Comparison of ENCODE assay signal across 9 cellular contexts in the genomic region with DNA sequence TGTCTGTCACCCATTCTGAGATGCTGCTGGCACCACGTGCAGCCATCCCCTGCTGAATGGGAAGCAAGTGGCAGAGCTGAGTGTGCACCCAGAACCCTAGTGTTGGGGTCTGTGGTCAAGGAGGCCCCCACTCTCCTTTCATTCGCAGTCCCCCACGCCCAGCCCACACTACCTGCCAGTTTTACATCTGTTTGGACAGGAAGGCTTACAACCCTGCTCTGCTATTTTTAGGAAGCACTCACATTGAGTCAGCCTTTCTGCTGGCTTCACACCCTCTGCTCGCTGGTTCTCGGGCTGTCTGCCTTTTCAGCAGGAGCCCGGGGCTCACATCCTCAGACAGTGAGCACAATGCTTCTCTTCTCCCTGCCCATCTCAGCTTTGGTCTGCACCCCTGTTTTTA. TPM values are rescaled to one million over a fixed set of nuclear protein-coding genes. Genes with fewer than 3 reads are reported as not detected.
A peak's percentile ranks its signal among the peaks of the same experiment; 100 is the strongest.
DNase-seq lines count a peak whose midpoint lies in the region; ATAC-seq and FAIRE-seq lines count a peak whose summit lies in the region.
"Had no signal": no experiment of that assay in that cellular context is flagged by ENCODE, and none has a peak within 500 bp of the region (broad histone marks: within the 10 kb centered on the region; RNA-seq: fewer than 3 reads in every experiment).

No MANE protein-coding gene starts in this region.

- H3K27ac Mint-ChIP-seq in naive thymus-derived CD8-positive, alpha-beta T cell, result no peak overlapping the region

- no peak for FAIRE-seq in RCC 7860 (lab: Jason Lieb, UNC)

- no peaks in the 10 kb centered on the region for H3K9me3 Mint-ChIP-seq in naive thymus-derived CD8-positive, alpha-beta T cell

- peaks cover 3 to 7% (median 5%) of the 10 kb centered on the region in 4 donors for H3K4me1 Mint-ChIP-seq in naive thymus-derived CD8-positive, alpha-beta T cell

- POLR2A ChIA-PET in naive thymus-derived CD8-positive, alpha-beta T cell (lab: Charles Lee), result interaction anchor here (0.7 kb wide), 1 partner anchor 40 kb away, joined by 4 read pairs; no protein-coding TSS in a partner anchor

- DNase-seq in A172 (ENCODE audit: low spot score) (peak; percentile 43), astrocyte of the hippocampus (ENCODE audit: low read depth, low spot score) (peak; percentile 34), RCC 7860 (ENCODE audit: low spot score) (no peak), NCI-H2107 (lab: John Stamatoyannopoulos, UW) (no peak)
- DNase-seq in naive thymus-derived CD8-positive, alpha-beta T cell, result no peak
- DNase-seq: NCI-H69 had no signal

- H3K36me3 Mint-ChIP-seq in naive thymus-derived CD8-positive, alpha-beta T cell, result no peaks in the 10 kb centered on the region

- ATAC-seq in GM19025 (IDR thresholded peaks at IDR 0.05; ENCODE audit: low read depth, unreplicated experiment) (peak; percentile 55), HG03108 (IDR thresholded peaks at IDR 0.05; ENCODE audit: unreplicated experiment) (peak; percentile 73), HG03139 (IDR thresholded peaks at IDR 0.05; ENCODE audit: unreplicated experiment) (no peak)
- ATAC-seq in naive thymus-derived CD8-positive, alpha-beta T cell, result no peak

- no peak overlapping the region for H3K4me3 Mint-ChIP-seq in naive thymus-derived CD8-positive, alpha-beta T cell

- peaks cover 0 to 4% (median 0%) of the 10 kb centered on the region in 5 donors for H3K27me3 Mint-ChIP-seq in naive thymus-derived CD8-positive, alpha-beta T cell

RNA-seq across cellular contexts. Expression of gene ADCY3, which starts 10.7 kb away (rescaled TPM):
- total RNA-seq in A172 (2014; rRNA removed; shearing (Covaris generic)), result 28.5 and 36.8 TPM in 2 replicates
- 10 to 100 TPM in 1 of 2 experiments, 1 to 10 TPM in 1; 8.5 to 10.5 TPM for total RNA-seq in naive thymus-derived CD8-positive, alpha-beta T cell
- polyA plus RNA-seq in naive thymus-derived CD8-positive, alpha-beta T cell, result 1 to 10 TPM; 4.0 to 9.1 (median 4.9) TPM

RNA-seq across cellular contexts. Expression of gene DNAJC27, which starts 41.0 kb away (rescaled TPM):
- 3.2 and 3.8 TPM in 2 replicates for total RNA-seq in A172 (2014; rRNA removed; shearing (Covaris generic))
- total RNA-seq in naive thymus-derived CD8-positive, alpha-beta T cell, result 10 to 100 TPM; 11.3 to 13.8 TPM
- 1 to 10 TPM; 1.9 to 5.7 (median 4.5) TPM for polyA plus RNA-seq in naive thymus-derived CD8-positive, alpha-beta T cell

Comparison
In these comparisons a context has a peak if more than half of its experiments do, and no peak if none do; other contexts are left out.
1. DNase-seq: peak in A172 (single experiment) and astrocyte of the hippocampus (single experiment); none in RCC 7860 (single experiment), naive thymus-derived CD8-positive, alpha-beta T cell (0 of 10) and NCI-H2107 (single experiment).
2. ATAC-seq: peak in GM19025 (single experiment) and HG03108 (single experiment); none in naive thymus-derived CD8-positive, alpha-beta T cell (0 of 2) and HG03139 (single experiment).